8 cellular contexts compared by ENCODE assay signal in the genomic region with DNA sequence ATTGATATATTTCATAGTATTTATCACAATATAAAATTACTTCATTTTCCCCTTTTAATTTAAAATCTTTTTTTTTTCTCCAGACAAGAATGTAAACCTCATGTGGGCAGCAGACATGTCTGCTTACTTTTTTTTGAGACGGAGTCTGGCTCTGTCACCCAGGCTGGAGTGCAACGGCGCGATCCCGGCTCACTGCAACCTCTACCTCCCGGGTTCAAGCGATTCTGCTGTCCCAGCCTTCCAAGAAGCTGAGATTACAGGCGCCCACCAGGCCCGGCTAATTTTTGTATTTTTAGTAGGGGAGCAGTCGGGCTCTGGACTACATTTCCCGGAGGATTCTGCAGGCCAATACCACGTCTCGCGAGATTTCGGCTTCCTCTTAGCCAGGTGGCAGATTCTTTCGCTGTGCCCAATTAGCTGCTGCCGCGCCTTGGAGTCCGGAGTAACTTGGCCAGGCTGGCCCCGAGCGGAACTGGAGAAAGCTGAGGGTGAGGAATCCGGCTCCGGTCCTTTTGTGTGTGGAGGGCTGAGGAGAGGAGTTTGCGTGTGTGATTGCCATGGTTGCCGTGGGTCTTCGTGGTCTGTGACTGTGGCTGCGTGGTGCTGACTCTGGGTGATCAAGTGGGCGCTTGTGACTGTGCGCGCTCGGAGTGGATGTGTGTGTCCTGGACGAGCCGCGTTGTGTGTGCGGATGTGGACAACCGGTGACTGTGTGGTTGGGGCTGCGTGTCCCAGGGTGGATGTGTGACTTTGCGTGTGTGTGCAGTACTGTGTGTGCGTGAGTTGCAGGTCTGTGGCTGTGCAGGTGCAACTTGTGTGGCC.
DNase-seq lines count a peak whose midpoint lies in the region; ATAC-seq, FAIRE-seq and TF ChIP-seq lines count a peak whose summit lies in the region.
"Not testable (repeated sequence)": the region's sequence is repeated elsewhere in the genome, so short reads cannot be mapped to it uniquely, and the experiment has no call there.

No MANE protein-coding gene starts in this region.

- TF ChIP-seq POLR2A in A549 (IDR thresholded peaks at IDR 0.05; ENCODE audit: low read length) (peak; percentile 60), GM18505 (IDR thresholded peaks at IDR 0.05; ENCODE audit: borderline replicate concordance, extremely low read depth, insufficient read depth, insufficient read length) (peak; percentile 62)

- POLR2A ChIA-PET in A549 (lab: Yijun Ruan, JAX): not testable (repeated sequence)

- peak overlapping the region; percentile 94 for H3K4me3 Mint-ChIP-seq in mesothelial cell of epicardium

- FAIRE-seq in A549 (lab: Jason Lieb, UNC): not testable (repeated sequence)

- TF ChIP-seq CTCF in A549 (IDR thresholded peaks at IDR 0.05); WI38 (IDR thresholded peaks at IDR 0.05; ENCODE audit: low read depth, low read length); fibroblast of villous mesenchyme (IDR thresholded peaks at IDR 0.05; ENCODE audit: insufficient read depth, low read depth, low read length); mesothelial cell of epicardium (IDR thresholded peaks at IDR 0.05; ENCODE audit: unreplicated experiment): not testable (repeated sequence)

- not testable (repeated sequence) for H3K36me3 Mint-ChIP-seq in mesothelial cell of epicardium

- peak; percentile 33 to 92; a peak in 3 of 6 replicates for ATAC-seq in A549
- not testable (repeated sequence) for ATAC-seq in GM18505 (IDR thresholded peaks at IDR 0.05; ENCODE audit: unreplicated experiment)

- H3K4me2 ChIP-seq in A549: peak overlapping the region; percentile 76

- not testable (repeated sequence) for H3K4me1 ChIP-seq in A549

- not testable (repeated sequence) for H3K9me3 Mint-ChIP-seq in mesothelial cell of epicardium

- not testable (repeated sequence) for TF ChIP-seq RAD21 in A549 (conservative IDR thresholded peaks at IDR 0.05 in 1 of 2, IDR thresholded peaks at IDR 0.05 in 1 of 2)

- H3K27ac Mint-ChIP-seq in mesothelial cell of epicardium: peak overlapping the region; percentile 99

- H3K4me3 ChIP-seq in A549 (peak overlapping the region; percentile 66), WI38 (ENCODE audit: low read depth, low read length) (peak overlapping the region; percentile 66), fibroblast of villous mesenchyme (ENCODE audit: low read depth, low read length) (peak overlapping the region; percentile 78)

- WGBS in A549 (ENCODE audit: missing lambda C conversion rate): 11% methylated on average over 39 of the region's 39 CpGs

- H3K27ac ChIP-seq in A549 (peak overlapping the region; percentile 79 to 88), angular gyrus (ENCODE audit: low read depth, low read length) (peak overlapping the region; percentile 22)

- DNase-seq in A549 (ENCODE audit: low read depth in 1 of 2, low spot score in 1 of 2): peak; percentile 54 to 95
- peak; percentile 76 for DNase-seq in NCI-H2029 (lab: John Stamatoyannopoulos, UW)
- DNase-seq in fibroblast of villous mesenchyme (ENCODE audit: low read depth): peak; percentile 95
- peak; percentile 53 to 70 for DNase-seq in mesothelial cell of epicardium (ENCODE audit: low spot score in 2 of 2, unreplicated experiment in 2 of 2)
- peak; percentile 81 for DNase-seq in stimulated activated CD4-positive, alpha-beta T cell treated with anti-CD3 and anti-CD28 coated beads, Interleukin-15, amount 100 ng/mL, for 24 hours

- H3K4me1 Mint-ChIP-seq in mesothelial cell of epicardium: not testable (repeated sequence)

- H3K27me3 Mint-ChIP-seq in mesothelial cell of epicardium (ENCODE audit: low read depth): not testable (repeated sequence)

- CTCF ChIA-PET in A549 (lab: Yijun Ruan, JAX): not testable (repeated sequence)

- not testable (repeated sequence) for TF ChIP-seq EP300 in A549 (IDR thresholded peaks at IDR 0.05)

- H3K9me3 ChIP-seq in A549: not testable (repeated sequence)

TF ChIP-seq in A549, 52 proteins besides CTCF, POLR2A, EP300 and RAD21:
- TF ChIP-seq CHD2 (IDR thresholded peaks at IDR 0.05; ENCODE audit: low read length, partially characterized antibody) (peak; percentile 87), CHD4 (IDR thresholded peaks at IDR 0.05; ENCODE audit: borderline replicate concordance) (0 out of 2 replicates have a peak, but pooled peaks have one; percentile 7), KDM1A (IDR thresholded peaks at IDR 0.05; ENCODE audit: low read depth) (0 out of 2 replicates have a peak, but pooled peaks have one; percentile 33), PHF8 (IDR thresholded peaks at IDR 0.05; ENCODE audit: borderline replicate concordance, low read depth) (peak; percentile 26; the same call in 1 of the 2 replicates), GATA3 (IDR thresholded peaks at IDR 0.05; ENCODE audit: borderline replicate concordance) (0 out of 2 replicates have a peak, but pooled peaks have one; percentile 14), MAX (IDR thresholded peaks at IDR 0.05) (peak; percentile 55), E2F6 (IDR thresholded peaks at IDR 0.05; ENCODE audit: borderline replicate concordance, low read depth) (peak; percentile 59)
- TF ChIP-seq, protein P1, sequence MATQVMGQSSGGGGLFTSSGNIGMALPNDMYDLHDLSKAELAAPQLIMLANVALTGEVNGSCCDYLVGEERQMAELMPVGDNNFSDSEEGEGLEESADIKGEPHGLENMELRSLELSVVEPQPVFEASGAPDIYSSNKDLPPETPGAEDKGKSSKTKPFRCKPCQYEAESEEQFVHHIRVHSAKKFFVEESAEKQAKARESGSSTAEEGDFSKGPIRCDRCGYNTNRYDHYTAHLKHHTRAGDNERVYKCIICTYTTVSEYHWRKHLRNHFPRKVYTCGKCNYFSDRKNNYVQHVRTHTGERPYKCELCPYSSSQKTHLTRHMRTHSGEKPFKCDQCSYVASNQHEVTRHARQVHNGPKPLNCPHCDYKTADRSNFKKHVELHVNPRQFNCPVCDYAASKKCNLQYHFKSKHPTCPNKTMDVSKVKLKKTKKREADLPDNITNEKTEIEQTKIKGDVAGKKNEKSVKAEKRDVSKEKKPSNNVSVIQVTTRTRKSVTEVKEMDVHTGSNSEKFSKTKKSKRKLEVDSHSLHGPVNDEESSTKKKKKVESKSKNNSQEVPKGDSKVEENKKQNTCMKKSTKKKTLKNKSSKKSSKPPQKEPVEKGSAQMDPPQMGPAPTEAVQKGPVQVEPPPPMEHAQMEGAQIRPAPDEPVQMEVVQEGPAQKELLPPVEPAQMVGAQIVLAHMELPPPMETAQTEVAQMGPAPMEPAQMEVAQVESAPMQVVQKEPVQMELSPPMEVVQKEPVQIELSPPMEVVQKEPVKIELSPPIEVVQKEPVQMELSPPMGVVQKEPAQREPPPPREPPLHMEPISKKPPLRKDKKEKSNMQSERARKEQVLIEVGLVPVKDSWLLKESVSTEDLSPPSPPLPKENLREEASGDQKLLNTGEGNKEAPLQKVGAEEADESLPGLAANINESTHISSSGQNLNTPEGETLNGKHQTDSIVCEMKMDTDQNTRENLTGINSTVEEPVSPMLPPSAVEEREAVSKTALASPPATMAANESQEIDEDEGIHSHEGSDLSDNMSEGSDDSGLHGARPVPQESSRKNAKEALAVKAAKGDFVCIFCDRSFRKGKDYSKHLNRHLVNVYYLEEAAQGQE (IDR thresholded peaks at IDR 0.05): peak; percentile 90
